Comparison of ENCODE assay signal across 12 cellular contexts in genomic region chr19:18477042-18477760, GRCh38. TPM values are rescaled to one million over a fixed set of nuclear protein-coding genes. Genes with fewer than 3 reads are reported as not detected.
A peak's percentile ranks its signal among the peaks of the same experiment; 100 is the strongest.
DNase-seq lines count a peak whose midpoint lies in the region; ATAC-seq, FAIRE-seq and TF ChIP-seq lines count a peak whose summit lies in the region.
"Had no signal": no experiment of that assay in that cellular context is flagged by ENCODE, and none has a peak within 500 bp of the region (broad histone marks: within the 10 kb centered on the region; RNA-seq: fewer than 3 reads in every experiment).

No MANE protein-coding gene starts in this region.

- TF ChIP-seq EP300 in HepG2 (IDR thresholded peaks at IDR 0.05; ENCODE audit: low read depth in 2 of 2, low read length in 2 of 2) (no peak), HepG2 (CRISPR knock-in tag; IDR thresholded peaks at IDR 0.05; ENCODE audit: borderline replicate concordance) (no peak)

- in situ Hi-C loops in HepG2 (cut with HindIII; ENCODE audit: extremely low pct_ligation_motif_present, low pct_unique_long_range_greater_than_20kb), result loop anchor here (10.0 kb wide), 2 partner anchors 48 to 198 kb away; partner anchors contain the start of gene ELL

- WGBS in HepG2 (ENCODE audit: low lambda C conversion rate), result 91% methylated on average over 24 of the region's 24 CpGs
- 76% methylated on average over 20 of the region's 24 CpGs for WGBS in right lobe of liver (ENCODE audit: insufficient coverage, low coverage, low lambda C conversion rate, missing lambda C conversion rate)

- no peak overlapping the region for H3K4me3 Mint-ChIP-seq in activated CD8-positive, alpha-beta T cell treated with anti-CD3 and anti-CD28 coated beads for 36 hours

- H3K4me1 ChIP-seq in HepG2 (ENCODE audit: insufficient read depth, low read length), result peaks cover 83% of the 10 kb centered on the region
- peaks cover 0 to 44% (median 19%) of the 10 kb centered on the region in 4 donors for H3K4me1 ChIP-seq in right lobe of liver
- H3K4me1 ChIP-seq in lower lobe of right lung, result peaks cover 88% of the 10 kb centered on the region

- no peak overlapping the region for H3K4me2 ChIP-seq in HepG2 (ENCODE audit: low read depth, low read length)

- POLR2A ChIA-PET in HepG2 (lab: Yijun Ruan, JAX), result interaction anchor here (1.7 kb wide), 1 partner anchor 41 kb away, joined by 4 read pairs; no protein-coding TSS in a partner anchor
- POLR2A ChIA-PET in activated CD8-positive, alpha-beta T cell treated with anti-CD3 and anti-CD28 coated beads for 36 hours (lab: Charles Lee), result interaction anchor here (1.3 kb wide), 1 partner anchor 67 kb away, joined by 3 read pairs; the partner anchor contains the start of gene FKBP8

- peaks cover 79% of the 10 kb centered on the region for H3K4me1 Mint-ChIP-seq in activated CD8-positive, alpha-beta T cell treated with anti-CD3 and anti-CD28 coated beads for 36 hours (ENCODE audit: low read depth)

- peaks cover 0 to 2% of the 10 kb centered on the region in 2 experiments; a peak in 3 of 5 replicates for H3K36me3 ChIP-seq in HepG2 (replicated peaks in 1 of 2; ENCODE audit: control insufficient read depth in 1 of 2, insufficient read depth in 2 of 2, low read length in 2 of 2)
- H3K36me3 ChIP-seq in right lobe of liver, result no peaks in the 10 kb centered on the region
- H3K36me3 ChIP-seq in lower lobe of right lung, result peaks cover 5% of the 10 kb centered on the region

- H3K36me3 Mint-ChIP-seq in activated CD8-positive, alpha-beta T cell treated with anti-CD3 and anti-CD28 coated beads for 36 hours (ENCODE audit: low read depth), result peaks cover 4% of the 10 kb centered on the region

- H3K27ac ChIP-seq in HepG2 (ENCODE audit: extremely low read length, insufficient read depth, low read length) (peak overlapping the region; percentile 90), right lobe of liver (peak overlapping the region in 1 of 3 donors; percentile 67), lower lobe of right lung (peak overlapping the region; percentile 87)

- CTCF ChIA-PET in HepG2 (lab: Yijun Ruan, JAX; ENCODE audit: low intra/inter-chr PET ratio, low total read pairs), result no interaction called here
- CTCF ChIA-PET in activated CD8-positive, alpha-beta T cell treated with anti-CD3 and anti-CD28 coated beads for 36 hours (lab: Charles Lee), result interaction anchor here (1.3 to 1.5 kb wide), 2 partner anchors 7 to 12 kb away, joined by 6 to 8 read pairs; no protein-coding TSS in a partner anchor

- FAIRE-seq in HepG2 (lab: Jason Lieb, UNC), result no peak

- TF ChIP-seq CTCF in HepG2 (CRISPR knock-in tag; IDR thresholded peaks at IDR 0.05), result peak; percentile 39
- no peak for TF ChIP-seq CTCF in right lobe of liver (IDR thresholded peaks at IDR 0.05)
- no peak for TF ChIP-seq CTCF in activated CD8-positive, alpha-beta T cell treated with anti-CD3 and anti-CD28 coated beads for 36 hours (IDR thresholded peaks at IDR 0.05)
- TF ChIP-seq CTCF in lower lobe of right lung (IDR thresholded peaks at IDR 0.05), result no peak

- ATAC-seq in HepG2, result no peak
- ATAC-seq in right lobe of liver, result no peak
- ATAC-seq in activated CD8-positive, alpha-beta T cell treated with anti-CD3 and anti-CD28 coated beads for 36 hours, result no peak
- no peak for ATAC-seq in lower lobe of right lung

- H3K9me3 ChIP-seq in HepG2 (ENCODE audit: low read length) (no peaks in the 10 kb centered on the region), right lobe of liver (no peaks in the 10 kb centered on the region), lower lobe of right lung (no peaks in the 10 kb centered on the region)
- H3K9me3 ChIP-seq: esophagus squamous epithelium, MG63 had no signal

- no peak for TF ChIP-seq POLR2A in HepG2 (IDR thresholded peaks at IDR 0.05; ENCODE audit: insufficient read depth in 1 of 2, low read depth in 2 of 2, low read length in 2 of 2)
- no peak for TF ChIP-seq POLR2A in right lobe of liver (IDR thresholded peaks at IDR 0.05)

- H3K27ac Mint-ChIP-seq in activated CD8-positive, alpha-beta T cell treated with anti-CD3 and anti-CD28 coated beads for 36 hours, result peak overlapping the region; percentile 91

- H3K79me2 ChIP-seq in HepG2 (ENCODE audit: insufficient read depth, low read length), result peaks cover 79% of the 10 kb centered on the region

- no peak overlapping the region for H2AFZ ChIP-seq in HepG2 (ENCODE audit: low read length)

- H3K4me3 ChIP-seq in HepG2 (replicated peaks in 1 of 3; ENCODE audit: insufficient read depth in 1 of 3, low read depth in 2 of 3, low read length in 3 of 3), result no peak overlapping the region
- no peak overlapping the region for H3K4me3 ChIP-seq in right lobe of liver
- no peak overlapping the region for H3K4me3 ChIP-seq in lower lobe of right lung
- H3K4me3 ChIP-seq: esophagus squamous epithelium, MG63 had no signal

- H4K20me1 ChIP-seq in HepG2 (ENCODE audit: insufficient read depth, low read length), result peaks cover 10% of the 10 kb centered on the region; the same call in 1 of the 2 replicates

- DNase-seq in HepG2 (ENCODE audit: low spot score) (no peak), right lobe of liver (no peak), lower lobe of right lung (no peak), NCI-H187 treated with DMSO at 0.1 percent for 48 hours (lab: John Stamatoyannopoulos, UW) (no peak), NCI-H1436 treated with DMSO at 0.1 percent for 48 hours (lab: John Stamatoyannopoulos, UW) (no peak), cortex of kidney (lab: John Stamatoyannopoulos, UW) (no peak)
- peak; percentile 33 for DNase-seq in activated CD8-positive, alpha-beta T cell treated with anti-CD3 and anti-CD28 coated beads for 36 hours
- DNase-seq in activated CD4-positive, alpha-beta T cell treated with anti-CD3 and anti-CD28 coated beads, Interleukin-2, amount 50 U/mL, for 1 hour, result no peak
- DNase-seq: activated T-cell treated with anti-CD3 and anti-CD28 coated beads, Interleukin-2, amount 50 U/mL, for 48 hours; esophagus squamous epithelium; MG63; stimulated activated CD4-positive, alpha-beta T cell treated with anti-CD3 and anti-CD28 coated beads, Interleukin-2, amount 100 ng/mL, for 48 hours had no signal

- no TSS peak for BruUV-seq in HepG2 (replicated peaks; lab: Mats Ljungman, UMichigan)

- H3K27me3 ChIP-seq in HepG2 (ENCODE audit: control insufficient read depth in 1 of 2, insufficient read depth in 2 of 2, low read length in 2 of 2) (no peaks in the 10 kb centered on the region), right lobe of liver (no peaks in the 10 kb centered on the region), lower lobe of right lung (ENCODE audit: low read depth) (no peaks in the 10 kb centered on the region)
- H3K27me3 ChIP-seq: esophagus squamous epithelium, MG63 had no signal

- H3K27me3 Mint-ChIP-seq in activated CD8-positive, alpha-beta T cell treated with anti-CD3 and anti-CD28 coated beads for 36 hours, result no peaks in the 10 kb centered on the region

- no peaks in the 10 kb centered on the region for H3K9me3 Mint-ChIP-seq in activated CD8-positive, alpha-beta T cell treated with anti-CD3 and anti-CD28 coated beads for 36 hours

- intact Hi-C loops in HepG2 (cut with micrococcal nuclease; ENCODE audit: unreplicated experiment), result loop anchor here (5.0 kb wide), 1 partner anchor 95 kb away; the partner anchor contains the start of gene UBA52
- intact Hi-C loops in right lobe of liver (cut with DNase I), result loop anchor here in 1 of 2 donors (10.0 kb wide), 1 partner anchor 88 kb away; no protein-coding TSS in a partner anchor
- intact Hi-C loops in activated CD8-positive, alpha-beta T cell treated with anti-CD3 and anti-CD28 coated beads for 36 hours (cut with micrococcal nuclease), result no loop called here
- intact Hi-C loops in lower lobe of right lung (cut with DNase I), result no loop called here

- no peak overlapping the region for H3K9ac ChIP-seq in HepG2 (ENCODE audit: insufficient read depth, low read depth, low read length)

- TF ChIP-seq RAD21 in HepG2 (CRISPR knock-in tag; IDR thresholded peaks at IDR 0.05), result no peak

RNA-seq across cellular contexts. Expression of gene ISYNA1, which starts 39.3 kb away (rescaled TPM):
- total RNA-seq in HepG2 (2016; rRNA removed; fragmentation: Illumina TruSeq; extraction: Trizol), result 29.4 and 48.5 TPM in 2 replicates
- 8.4 and 10.1 TPM in 2 replicates for total RNA-seq in HepG2 (2016; cell fraction: cytosol; rRNA removed; fragmentation: Illumina TruSeq; extraction: Trizol; ENCODE audit: low read depth)
- 29.3 and 46.4 TPM in 2 replicates for total RNA-seq in HepG2 (2016; cell fraction: insoluble cytoplasmic fraction; rRNA removed; fragmentation: Illumina TruSeq; extraction: Trizol)
- total RNA-seq in HepG2 (2016; cell fraction: membrane; rRNA removed; fragmentation: Illumina TruSeq; extraction: Trizol), result 16.0 and 18.7 TPM in 2 replicates
- 33.6 and 37.4 TPM in 2 replicates for total RNA-seq in HepG2 (2016; cell fraction: nucleus; rRNA removed; fragmentation: Illumina TruSeq; extraction: Trizol)
- polyA plus RNA-seq in HepG2 (2011; rRNA removed), result 29.6 and 36.5 TPM in 2 replicates
- polyA plus RNA-seq in HepG2 (2011; cell fraction: cytosol; rRNA removed), result 14.0 and 25.3 TPM in 2 replicates
- 246 and 367 TPM in 2 replicates for polyA plus RNA-seq in HepG2 (2011; cell fraction: nucleus; rRNA removed)
- 32.5 and 49.8 TPM in 2 replicates for polyA plus RNA-seq in HepG2 (2012)
- polyA plus RNA-seq in HepG2 (2016; cell fraction: cytosol; fragmentation: Illumina TruSeq; extraction: Trizol; ENCODE audit: low read depth), result 16.0 and 16.5 TPM in 2 replicates
- 44.6 and 57.4 TPM in 2 replicates for polyA plus RNA-seq in HepG2 (2016; cell fraction: insoluble cytoplasmic fraction; fragmentation: Illumina TruSeq; extraction: Trizol; ENCODE audit: low read depth)
- 18.1 and 22.4 TPM in 2 replicates for polyA plus RNA-seq in HepG2 (2016; cell fraction: membrane; fragmentation: Illumina TruSeq; extraction: Trizol; ENCODE audit: low read depth)
- 103 and 119 TPM in 2 replicates for polyA plus RNA-seq in HepG2 (2016; cell fraction: nucleus; fragmentation: Illumina TruSeq; extraction: Trizol; ENCODE audit: insufficient read depth, low read depth)
- polyA minus RNA-seq in HepG2 (2011; rRNA and poly(A)+ RNA removed; ENCODE audit: low replicate concordance), result 1.3 and 50.2 TPM in 2 replicates
- 20.4 and 29.0 TPM in 2 replicates for polyA minus RNA-seq in HepG2 (2011; cell fraction: cytosol; rRNA and poly(A)+ RNA removed)
- polyA minus RNA-seq in HepG2 (2011; cell fraction: nucleus; rRNA and poly(A)+ RNA removed), result 13.3 and 14.3 TPM in 2 replicates
- total RNA-seq in right lobe of liver, result 1 to 10 TPM; 6.5 to 8.3 (median 7.8) TPM
- total RNA-seq in activated CD8-positive, alpha-beta T cell treated with anti-CD3 and anti-CD28 coated beads for 36 hours, result 10 to 100 TPM; 48.6 to 54.9 TPM
- total RNA-seq in lower lobe of right lung, result 30.6 TPM

RNA-seq across cellular contexts. Expression of gene ELL, which starts 44.7 kb away (rescaled TPM):
- total RNA-seq in HepG2 (2016; rRNA removed; fragmentation: Illumina TruSeq; extraction: Trizol) (3.2 and 3.7 TPM in 2 replicates), right lobe of liver (10 to 100 TPM in 2 of 6 experiments, 1 to 10 TPM in 4; 5.3 to 11.9 (median 8.6) TPM), lower lobe of right lung (19.7 TPM)
- 0.71 and 1.1 TPM in 2 replicates for total RNA-seq in HepG2 (2016; cell fraction: cytosol; rRNA removed; fragmentation: Illumina TruSeq; extraction: Trizol; ENCODE audit: low read depth)
- 2.7 and 4.1 TPM in 2 replicates for total RNA-seq in HepG2 (2016; cell fraction: insoluble cytoplasmic fraction; rRNA removed; fragmentation: Illumina TruSeq; extraction: Trizol)
- 2.3 and 2.5 TPM in 2 replicates for total RNA-seq in HepG2 (2016; cell fraction: membrane; rRNA removed; fragmentation: Illumina TruSeq; extraction: Trizol)
- total RNA-seq in HepG2 (2016; cell fraction: nucleus; rRNA removed; fragmentation: Illumina TruSeq; extraction: Trizol), result 3.3 and 4.8 TPM in 2 replicates
- polyA plus RNA-seq in HepG2 (2011; rRNA removed), result 5.4 and 5.8 TPM in 2 replicates
- 3.2 and 4.3 TPM in 2 replicates for polyA plus RNA-seq in HepG2 (2011; cell fraction: cytosol; rRNA removed)
- 27.1 and 34.7 TPM in 2 replicates for polyA plus RNA-seq in HepG2 (2011; cell fraction: nucleus; rRNA removed)
- polyA plus RNA-seq in HepG2 (2012), result 7.1 TPM in 2 replicates
- polyA plus RNA-seq in HepG2 (2016; cell fraction: cytosol; fragmentation: Illumina TruSeq; extraction: Trizol; ENCODE audit: low read depth), result 0.20 and 0.33 TPM in 2 replicates
- 3.1 and 4.0 TPM in 2 replicates for polyA plus RNA-seq in HepG2 (2016; cell fraction: insoluble cytoplasmic fraction; fragmentation: Illumina TruSeq; extraction: Trizol; ENCODE audit: low read depth)
- polyA plus RNA-seq in HepG2 (2016; cell fraction: membrane; fragmentation: Illumina TruSeq; extraction: Trizol; ENCODE audit: low read depth), result 1.0 and 1.1 TPM in 2 replicates
- polyA plus RNA-seq in HepG2 (2016; cell fraction: nucleus; fragmentation: Illumina TruSeq; extraction: Trizol; ENCODE audit: insufficient read depth, low read depth), result 5.1 and 5.2 TPM in 2 replicates
- 6.3 and 17.2 TPM in 2 replicates for polyA minus RNA-seq in HepG2 (2011; rRNA and poly(A)+ RNA removed; ENCODE audit: low replicate concordance)
- polyA minus RNA-seq in HepG2 (2011; cell fraction: cytosol; rRNA and poly(A)+ RNA removed), result 6.0 and 8.8 TPM in 2 replicates
- 12.9 and 14.3 TPM in 2 replicates for polyA minus RNA-seq in HepG2 (2011; cell fraction: nucleus; rRNA and poly(A)+ RNA removed)
- total RNA-seq in activated CD8-positive, alpha-beta T cell treated with anti-CD3 and anti-CD28 coated beads for 36 hours, result 10 to 100 TPM; 20.1 to 21.9 TPM

RNA-seq across cellular contexts. Expression of gene SSBP4, which starts 58.0 kb away (rescaled TPM):
- total RNA-seq in HepG2 (2016; rRNA removed; fragmentation: Illumina TruSeq; extraction: Trizol) (19.3 and 39.5 TPM in 2 replicates), right lobe of liver (10 to 100 TPM; 12.8 to 23.9 (median 15.9) TPM), lower lobe of right lung (65.6 TPM)
- total RNA-seq in HepG2 (2016; cell fraction: cytosol; rRNA removed; fragmentation: Illumina TruSeq; extraction: Trizol; ENCODE audit: low read depth), result 95.2 and 104 TPM in 2 replicates
- 14.4 and 39.0 TPM in 2 replicates for total RNA-seq in HepG2 (2016; cell fraction: insoluble cytoplasmic fraction; rRNA removed; fragmentation: Illumina TruSeq; extraction: Trizol)
- total RNA-seq in HepG2 (2016; cell fraction: membrane; rRNA removed; fragmentation: Illumina TruSeq; extraction: Trizol), result 103 and 124 TPM in 2 replicates
- 26.9 and 35.1 TPM in 2 replicates for total RNA-seq in HepG2 (2016; cell fraction: nucleus; rRNA removed; fragmentation: Illumina TruSeq; extraction: Trizol)
- polyA plus RNA-seq in HepG2 (2011; rRNA removed), result 20.8 and 33.4 TPM in 2 replicates
- polyA plus RNA-seq in HepG2 (2011; cell fraction: cytosol; rRNA removed), result 11.6 and 28.6 TPM in 2 replicates
- 200 and 290 TPM in 2 replicates for polyA plus RNA-seq in HepG2 (2011; cell fraction: nucleus; rRNA removed)
- polyA plus RNA-seq in HepG2 (2012), result 18.2 and 31.6 TPM in 2 replicates
- 133 and 147 TPM in 2 replicates for polyA plus RNA-seq in HepG2 (2016; cell fraction: cytosol; fragmentation: Illumina TruSeq; extraction: Trizol; ENCODE audit: low read depth)
- 34.3 and 41.3 TPM in 2 replicates for polyA plus RNA-seq in HepG2 (2016; cell fraction: insoluble cytoplasmic fraction; fragmentation: Illumina TruSeq; extraction: Trizol; ENCODE audit: low read depth)
- 147 and 152 TPM in 2 replicates for polyA plus RNA-seq in HepG2 (2016; cell fraction: membrane; fragmentation: Illumina TruSeq; extraction: Trizol; ENCODE audit: low read depth)
- polyA plus RNA-seq in HepG2 (2016; cell fraction: nucleus; fragmentation: Illumina TruSeq; extraction: Trizol; ENCODE audit: insufficient read depth, low read depth), result 117 and 122 TPM in 2 replicates
- 10.3 and 12.3 TPM in 2 replicates for polyA minus RNA-seq in HepG2 (2011; rRNA and poly(A)+ RNA removed; ENCODE audit: low replicate concordance)
- polyA minus RNA-seq in HepG2 (2011; cell fraction: cytosol; rRNA and poly(A)+ RNA removed), result 12.0 and 13.9 TPM in 2 replicates
- polyA minus RNA-seq in HepG2 (2011; cell fraction: nucleus; rRNA and poly(A)+ RNA removed), result 20.1 and 21.6 TPM in 2 replicates
- 100 to 1,000 TPM in 1 of 2 experiments, 10 to 100 TPM in 1; 98.2 to 102 TPM for total RNA-seq in activated CD8-positive, alpha-beta T cell treated with anti-CD3 and anti-CD28 coated beads for 36 hours
